16 cellular contexts compared by ENCODE assay signal in genomic region chr12:109264943-109265650, GRCh38. TPM values are rescaled to one million over a fixed set of nuclear protein-coding genes. Genes with fewer than 3 reads are reported as not detected.
A peak's percentile ranks its signal among the peaks of the same experiment; 100 is the strongest.
DNase-seq lines count a peak whose midpoint lies in the region; ATAC-seq and TF ChIP-seq lines count a peak whose summit lies in the region.
"Had no signal": no experiment of that assay in that cellular context is flagged by ENCODE, and none has a peak within 500 bp of the region (broad histone marks: within the 10 kb centered on the region; RNA-seq: fewer than 3 reads in every experiment).

No MANE protein-coding gene starts in this region.

- H3K79me2 ChIP-seq in GM23248 (ENCODE audit: insufficient read depth) = no peaks in the 10 kb centered on the region

- intact Hi-C loops in right cardiac atrium (cut with DNase I) = loop anchor here (2.0 to 10.0 kb wide), 3 partner anchors 120 to 122 kb away; no protein-coding TSS in a partner anchor
- intact Hi-C loops in sciatic nerve (cut with DNase I) = loop anchor here (5.0 kb wide), 1 partner anchor 122 kb away; no protein-coding TSS in a partner anchor

- H2AFZ ChIP-seq in GM23248 = 0 out of 2 replicates have a peak overlapping the region, but pooled peaks have one; percentile 28

- in situ Hi-C loops in GM23248 (cut with MboI) = loop anchor here (10.0 kb wide), 1 partner anchor 120 kb away; no protein-coding TSS in a partner anchor

- no peak overlapping the region for H3K9ac ChIP-seq in GM23248

- no peak overlapping the region for H3K27ac ChIP-seq in GM23248
- peak overlapping the region; percentile 55; the same call in 1 of the 2 replicates for H3K27ac ChIP-seq in VCaP
- no peak overlapping the region for H3K27ac ChIP-seq in right cardiac atrium (ENCODE audit: low read length)

- no peaks in the 10 kb centered on the region for H3K9me2 ChIP-seq in GM23248 (ENCODE audit: insufficient read depth)

- WGBS in GM23248 (ENCODE audit: low coverage in 1 of 2, low lambda C conversion rate in 2 of 2, missing lambda C conversion rate in 2 of 2), 2 experiments = 66 to 73% methylated on average over 26 to 27 of the region's 27 CpGs
- 83% methylated on average over 27 of the region's 27 CpGs for WGBS in right cardiac atrium

- H3K27me3 ChIP-seq in GM23248 (replicated peaks; ENCODE audit: insufficient read depth) = no peaks in the 10 kb centered on the region
- H3K27me3 ChIP-seq in right cardiac atrium (ENCODE audit: control insufficient read depth, insufficient read depth) = no peaks in the 10 kb centered on the region

- no peaks in the 10 kb centered on the region for H3K9me3 ChIP-seq in GM23248 (ENCODE audit: low read depth)
- no peaks in the 10 kb centered on the region for H3K9me3 ChIP-seq in right cardiac atrium (ENCODE audit: control insufficient read depth, low read length)
- H3K9me3 ChIP-seq: HAP-1 had no signal

- H3K4me1 ChIP-seq in GM23248 (ENCODE audit: insufficient read depth) (no peaks in the 10 kb centered on the region), right cardiac atrium (ENCODE audit: control insufficient read depth, insufficient read depth, low read length) (peaks cover 4% of the 10 kb centered on the region)

- H3F3A ChIP-seq in GM23248 (ENCODE audit: insufficient read depth) = no peaks in the 10 kb centered on the region

- H3K4me2 ChIP-seq in GM23248 (ENCODE audit: unreplicated experiment) = no peak overlapping the region

- no peak for TF ChIP-seq CTCF in VCaP (conservative IDR thresholded peaks at IDR 0.05)

- no peak overlapping the region for H3K4me3 ChIP-seq in GM23248
- no peak overlapping the region for H3K4me3 ChIP-seq in right cardiac atrium (ENCODE audit: low read length)
- H3K4me3 ChIP-seq: GM12878, HAP-1 had no signal

- ATAC-seq in right cardiac atrium (peak; percentile 17 to 27), sciatic nerve (peak; percentile 22), GM19023 (IDR thresholded peaks at IDR 0.05; ENCODE audit: unreplicated experiment) (no peak)

- no peaks in the 10 kb centered on the region for H4K20me1 ChIP-seq in GM23248 (ENCODE audit: insufficient read depth)

- DNase-seq in GM23248 = no peak
- no peak for DNase-seq in right cardiac atrium
- DNase-seq in sciatic nerve (ENCODE audit: low spot score) = no peak
- no peak for DNase-seq in NCI-H69 (lab: John Stamatoyannopoulos, UW)
- no peak for DNase-seq in anterior cingulate cortex (lab: John Stamatoyannopoulos, UW)
- no peak for DNase-seq in activated T-cell treated with anti-CD3 and anti-CD28 coated beads, Interleukin-2, amount 50 U/mL, for 48 hours
- DNase-seq: NCI-H1417 treated with DMSO at 0.1 percent for 48 hours, NCI-H446 treated with DMSO at 0.1 percent for 48 hours, PC-3 had no signal

- H3K36me3 ChIP-seq in GM23248 (ENCODE audit: low read depth) = no peaks in the 10 kb centered on the region
- H3K36me3 ChIP-seq: HAP-1 had no signal

RNA-seq across cellular contexts. Expression of gene FOXN4, which starts 44.0 kb away (rescaled TPM):
- total RNA-seq in GM23248 (2014; rRNA removed; shearing (Covaris generic)) = not detected in 2 replicates
- polyA plus RNA-seq in GM23248 (2016; fragmentation: Nextera tagmentation; extraction: Ambion mirVana) = not detected in 2 replicates
- not detected for total RNA-seq in right cardiac atrium
- not detected for polyA plus RNA-seq in right cardiac atrium
- total RNA-seq in sciatic nerve = not detected
- total RNA-seq: A673, GM12878, LHCN-M2, PC-3, SK-MEL-5 had no signal
- polyA plus RNA-seq: GM12878 had no signal
